Comparison of ENCODE assay signal across 8 cellular contexts in genomic region chr10:131885391-131886165, GRCh38. TPM values are rescaled to one million over a fixed set of nuclear protein-coding genes. Genes with fewer than 3 reads are reported as not detected.
DNase-seq lines count a peak whose midpoint lies in the region; ATAC-seq and TF ChIP-seq lines count a peak whose summit lies in the region.

No MANE protein-coding gene starts in this region.

- H3K4me1 ChIP-seq in SJSA1 (replicated peaks) (peaks cover 4% of the 10 kb centered on the region), uterus (no peaks in the 10 kb centered on the region)

- POLR2A ChIA-PET in AG04449 (lab: Yijun Ruan, JAX) = no interaction called here

- intact Hi-C loops in posterior vena cava (cut with DNase I) (loop anchor here in 1 of 2 donors (5.0 to 10.0 kb wide), 2 partner anchors 137 to 259 kb away; no protein-coding TSS in a partner anchor), uterus (cut with DNase I; ENCODE audit: low total_unique reads) (loop anchor here (10.0 kb wide), 1 partner anchor 139 kb away; no protein-coding TSS in a partner anchor)

- peak; percentile 91 for TF ChIP-seq CTCF in AG04449 (IDR thresholded peaks at IDR 0.05; ENCODE audit: insufficient read depth, low read length, missing control alignments)
- TF ChIP-seq CTCF in uterus (IDR thresholded peaks at IDR 0.05) = peak; percentile 80 to 94 (median 87)

- H3K36me3 ChIP-seq in SJSA1 (no peaks in the 10 kb centered on the region), uterus (no peaks in the 10 kb centered on the region)

- DNase-seq in AG04449 (ENCODE audit: low read depth, low spot score) (no peak), SJSA1 (ENCODE audit: low read depth in 1 of 2, low spot score in 2 of 2) (peak; percentile 47 to 65), activated gamma-delta T cell treated with Interleukin-2 at 50 U/mL for 16 hours (peak; percentile 80), glomerular visceral epithelial cell (ENCODE audit: extremely low spot score) (peak; percentile 58), posterior vena cava (ENCODE audit: low spot score) (peak; percentile 91), uterus (peak; percentile 37 to 62)

- no peaks in the 10 kb centered on the region for H3K27me3 ChIP-seq in SJSA1 (replicated peaks)
- no peaks in the 10 kb centered on the region for H3K27me3 ChIP-seq in uterus

- CTCF ChIA-PET in AG04449 (lab: Yijun Ruan, JAX) = interaction anchor here (0.7 to 2.9 kb wide), 22 partner anchors 8 to 1703 kb away, joined by 3 to 83 read pairs (median 5); no protein-coding TSS in a partner anchor

- no peaks in the 10 kb centered on the region for H3K9me3 ChIP-seq in SJSA1 (replicated peaks)
- H3K9me3 ChIP-seq in uterus = no peaks in the 10 kb centered on the region

- ATAC-seq in GM18909 (IDR thresholded peaks at IDR 0.05; ENCODE audit: poor library complexity, unreplicated experiment) (peak; percentile 89), HG03139 (IDR thresholded peaks at IDR 0.05; ENCODE audit: unreplicated experiment) (peak; percentile 95)

- no peak overlapping the region for H3K27ac ChIP-seq in SJSA1
- no peak overlapping the region for H3K27ac ChIP-seq in uterus

- no peak overlapping the region for H3K4me3 ChIP-seq in AG04449 (ENCODE audit: low read depth, low read length)
- no peak overlapping the region for H3K4me3 ChIP-seq in SJSA1
- H3K4me3 ChIP-seq in uterus = no peak overlapping the region

- TF ChIP-seq POLR2A in uterus (IDR thresholded peaks at IDR 0.05) = no peak

RNA-seq across cellular contexts. Expression of gene PPP2R2D, which starts 15.2 kb away (rescaled TPM):
- 25.2 and 29.2 TPM in 2 replicates for total RNA-seq in SJSA1 (2014; rRNA removed; shearing (Covaris generic))
- total RNA-seq in posterior vena cava = 10 to 100 TPM; 23.5 to 23.7 TPM
- total RNA-seq in uterus = 10 to 100 TPM; 21.2 to 43.2 (median 36.3) TPM
